Comparison of ENCODE assay signal across 16 cellular contexts in genomic region chr19:2250765-2251576, GRCh38. TPM values are rescaled to one million over a fixed set of nuclear protein-coding genes. Genes with fewer than 3 reads are reported as not detected.
DNase-seq lines count a peak whose midpoint lies in the region; ATAC-seq, FAIRE-seq and TF ChIP-seq lines count a peak whose summit lies in the region.
"Had no signal": no experiment of that assay in that cellular context is flagged by ENCODE, and none has a peak within 500 bp of the region (broad histone marks: within the 10 kb centered on the region; RNA-seq: fewer than 3 reads in every experiment).

No MANE protein-coding gene starts in this region.

- no peaks in the 10 kb centered on the region for H3K9me3 ChIP-seq in HCT116 (ENCODE audit: control insufficient read depth in 1 of 2, insufficient read depth in 1 of 2, low read depth in 1 of 2, low read length in 2 of 2)
- H3K9me3 ChIP-seq in esophagus muscularis mucosa, result no peaks in the 10 kb centered on the region
- H3K9me3 ChIP-seq: breast epithelium, tibial artery had no signal

- peak; percentile 1 for ATAC-seq in activated CD4-positive, alpha-beta T cell treated with anti-CD3 and anti-CD28 coated beads for 36 hours
- ATAC-seq in HCT116 (0 out of 2 replicates have a peak, but pooled peaks have one; percentile 0), HG03460 (IDR thresholded peaks at IDR 0.05; ENCODE audit: unreplicated experiment) (no peak)
- peak; percentile 14 for ATAC-seq in stimulated activated effector memory CD8-positive, alpha-beta T cell treated with anti-CD3 and anti-CD28 coated beads, Interleukin-12 subunit alpha, Interleukin-12 subunit beta, amount 100 ng/mL, for 72 hours

- no peak for TF ChIP-seq CTCF in HCT116 (IDR thresholded peaks at IDR 0.05 in 2 of 3, conservative IDR thresholded peaks at IDR 0.05 in 1 of 3; ENCODE audit: borderline replicate concordance in 1 of 3, insufficient read depth in 1 of 3, low read depth in 2 of 3, low read length in 2 of 3)
- no peak for TF ChIP-seq CTCF in esophagus muscularis mucosa (IDR thresholded peaks at IDR 0.05)
- TF ChIP-seq CTCF in lower leg skin (IDR thresholded peaks at IDR 0.05), result no peak

- H3K27me3 Mint-ChIP-seq in activated CD4-positive, alpha-beta T cell treated with anti-CD3 and anti-CD28 coated beads for 36 hours, result peaks cover 4% of the 10 kb centered on the region

- H3K36me3 ChIP-seq in HCT116 (ENCODE audit: control insufficient read depth in 1 of 2, insufficient read depth in 2 of 2, low read length in 2 of 2) (peaks cover 12 to 18% of the 10 kb centered on the region in 2 experiments; a peak in 3 of 4 replicates), esophagus muscularis mucosa (peaks cover 10 to 34% (median 31%) of the 10 kb centered on the region in 4 donors)

- H3K9me2 ChIP-seq in HCT116 (ENCODE audit: insufficient read depth), result no peaks in the 10 kb centered on the region

- H3K4me3 ChIP-seq in HCT116 (replicated peaks in 1 of 2; ENCODE audit: low read depth in 1 of 2, low read length in 2 of 2) (no peak overlapping the region), esophagus muscularis mucosa (peak overlapping the region; percentile 20 to 39 (median 28)), lower leg skin (ENCODE audit: low read depth, poor library complexity, severe bottlenecking) (no peak overlapping the region)

- no peaks in the 10 kb centered on the region for H3K27me3 ChIP-seq in HCT116 (ENCODE audit: insufficient read depth, low read length)
- H3K27me3 ChIP-seq in esophagus muscularis mucosa, result peaks cover 11 to 60% (median 38%) of the 10 kb centered on the region in 4 donors

- H3K27ac ChIP-seq in HCT116 (ENCODE audit: low read depth, low read length) (no peak overlapping the region), esophagus muscularis mucosa (replicated peaks in 1 of 4) (no peak overlapping the region)
- H3K27ac ChIP-seq: breast epithelium, tibial artery had no signal

- DNase-seq in activated CD4-positive, alpha-beta T cell treated with anti-CD3 and anti-CD28 coated beads for 36 hours, result no peak
- DNase-seq in activated CD4-positive, alpha-beta T cell treated with anti-CD3 and anti-CD28 coated beads for 48 hours, result no peak
- no peak for DNase-seq in HCT116 (ENCODE audit: low read depth, low spot score)
- DNase-seq in esophagus muscularis mucosa (ENCODE audit: extremely low spot score), result no peak
- no peak for DNase-seq in stimulated activated effector memory CD8-positive, alpha-beta T cell treated with anti-CD3 and anti-CD28 coated beads, Interleukin-12 subunit alpha, Interleukin-12 subunit beta, amount 100 ng/mL, for 72 hours (ENCODE audit: low spot score in 2 of 2)
- DNase-seq in GM12891 (ENCODE audit: insufficient read length, low spot score), result no peak
- DNase-seq in lower leg skin (ENCODE audit: low spot score in 2 of 2), result no peak
- DNase-seq: GF-D8, NCI-H187 treated with DMSO at 0.1 percent for 48 hours, SW 1271, tibial artery had no signal

- RAD21 ChIA-PET in HCT116 (lab: Charles Lee; ENCODE audit: low non-redundant PET in 1 of 2, low total read pairs in 2 of 2, uncharacterized antibody in 2 of 2, unreplicated experiment in 2 of 2), result no interaction called here

- BruUV-seq in HCT116 (replicated peaks; lab: Mats Ljungman, UMichigan), result no TSS peak

- POLR2A ChIA-PET in activated CD4-positive, alpha-beta T cell treated with anti-CD3 and anti-CD28 coated beads for 36 hours (lab: Charles Lee), result interaction anchor here (0.6 to 1.9 kb wide), 2 partner anchors 12 to 19 kb away, joined by 3 to 11 read pairs; no protein-coding TSS in a partner anchor
- POLR2A ChIA-PET in HCT116 (lab: Charles Lee), result no interaction called here

- no peak overlapping the region for H3K9ac ChIP-seq in HCT116 (ENCODE audit: low read length)

- H4K20me1 ChIP-seq in HCT116 (ENCODE audit: insufficient read depth), result no peaks in the 10 kb centered on the region

- H3K4me1 ChIP-seq in HCT116 (ENCODE audit: control insufficient read depth in 1 of 2, insufficient read depth in 2 of 2, low read length in 2 of 2), result 0 out of 4 replicates have a peak, but pooled peaks cover 0 to 4% of the 10 kb centered on the region in 2 experiments
- peaks cover 42 to 61% (median 48%) of the 10 kb centered on the region in 4 donors for H3K4me1 ChIP-seq in esophagus muscularis mucosa

- peaks cover 7% of the 10 kb centered on the region; the same call in 1 of the 2 replicates for H3K79me2 ChIP-seq in HCT116 (ENCODE audit: insufficient read depth, low read length)

- H3K4me2 ChIP-seq in HCT116 (ENCODE audit: low read length), result no peak overlapping the region

- no peak for FAIRE-seq in GM12891 (lab: Jason Lieb, UNC)
- FAIRE-seq: endometrium, islet of Langerhans had no signal

- intact Hi-C loops in activated CD4-positive, alpha-beta T cell treated with anti-CD3 and anti-CD28 coated beads for 36 hours (cut with DNase I, micrococcal nuclease), result no loop called here
- intact Hi-C loops in HCT116 (cut with micrococcal nuclease) (no loop called here), esophagus muscularis mucosa (cut with DNase I) (no loop called here), lower leg skin (cut with DNase I; ENCODE audit: low total_unique reads) (no loop called here)

- H2AFZ ChIP-seq in HCT116 (ENCODE audit: low read depth, low read length, poor library complexity, severe bottlenecking), result no peak overlapping the region

- H3K36me3 Mint-ChIP-seq in activated CD4-positive, alpha-beta T cell treated with anti-CD3 and anti-CD28 coated beads for 36 hours (ENCODE audit: low read depth), result peaks cover 3% of the 10 kb centered on the region
- peaks cover 30% of the 10 kb centered on the region for H3K36me3 Mint-ChIP-seq in stimulated activated effector memory CD8-positive, alpha-beta T cell treated with anti-CD3 and anti-CD28 coated beads, Interleukin-12 subunit alpha, Interleukin-12 subunit beta, amount 100 ng/mL, for 72 hours

- CTCF ChIA-PET in activated CD4-positive, alpha-beta T cell treated with anti-CD3 and anti-CD28 coated beads for 36 hours (lab: Charles Lee), result interaction anchor here (1.6 kb wide), 1 partner anchor 142 kb away, joined by 5 read pairs; no protein-coding TSS in a partner anchor
- CTCF ChIA-PET in HCT116 (lab: Charles Lee), result interaction anchor here (1.2 kb wide), 1 partner anchor 11 kb away, joined by 3 read pairs; no protein-coding TSS in a partner anchor

- H3K9me3 Mint-ChIP-seq in activated CD4-positive, alpha-beta T cell treated with anti-CD3 and anti-CD28 coated beads for 36 hours (ENCODE audit: low read depth), result no peaks in the 10 kb centered on the region
- H3K9me3 Mint-ChIP-seq in stimulated activated effector memory CD8-positive, alpha-beta T cell treated with anti-CD3 and anti-CD28 coated beads, Interleukin-12 subunit alpha, Interleukin-12 subunit beta, amount 100 ng/mL, for 72 hours, result no peaks in the 10 kb centered on the region

- TF ChIP-seq POLR2A in HCT116 (IDR thresholded peaks at IDR 0.05; ENCODE audit: borderline replicate concordance, extremely low read depth, insufficient read depth, insufficient read length) (no peak), esophagus muscularis mucosa (IDR thresholded peaks at IDR 0.05; ENCODE audit: low read depth) (no peak), GM12891 (IDR thresholded peaks at IDR 0.05; ENCODE audit: low read depth, low read length) (no peak), lower leg skin (IDR thresholded peaks at IDR 0.05) (no peak)

- H3K4me1 Mint-ChIP-seq in activated CD4-positive, alpha-beta T cell treated with anti-CD3 and anti-CD28 coated beads for 36 hours, result peaks cover 9% of the 10 kb centered on the region
- H3K4me1 Mint-ChIP-seq in stimulated activated effector memory CD8-positive, alpha-beta T cell treated with anti-CD3 and anti-CD28 coated beads, Interleukin-12 subunit alpha, Interleukin-12 subunit beta, amount 100 ng/mL, for 72 hours, result peaks cover 17% of the 10 kb centered on the region

- no peak for TF ChIP-seq RAD21 in HCT116 (IDR thresholded peaks at IDR 0.05; ENCODE audit: low read depth)

- H3K4me3 Mint-ChIP-seq in activated CD4-positive, alpha-beta T cell treated with anti-CD3 and anti-CD28 coated beads for 36 hours, result no peak overlapping the region
- peak overlapping the region; percentile 63 for H3K4me3 Mint-ChIP-seq in stimulated activated effector memory CD8-positive, alpha-beta T cell treated with anti-CD3 and anti-CD28 coated beads, Interleukin-12 subunit alpha, Interleukin-12 subunit beta, amount 100 ng/mL, for 72 hours

- 12% methylated on average over 38 of the region's 102 CpGs for WGBS in esophagus muscularis mucosa
- WGBS in lower leg skin, 2 donors, result 13 to 18% methylated on average over 11 to 18 of the region's 102 CpGs

- no peak for TF ChIP-seq EP300 in esophagus muscularis mucosa (IDR thresholded peaks at IDR 0.05)

- no peak overlapping the region for H3K27ac Mint-ChIP-seq in activated CD4-positive, alpha-beta T cell treated with anti-CD3 and anti-CD28 coated beads for 36 hours
- no peak overlapping the region for H3K27ac Mint-ChIP-seq in stimulated activated effector memory CD8-positive, alpha-beta T cell treated with anti-CD3 and anti-CD28 coated beads, Interleukin-12 subunit alpha, Interleukin-12 subunit beta, amount 100 ng/mL, for 72 hours

RNA-seq across cellular contexts. Expression of gene AMH, which starts 1.8 kb away (rescaled TPM):
- 1 to 10 TPM; 1.9 to 2.7 TPM for total RNA-seq in activated CD4-positive, alpha-beta T cell treated with anti-CD3 and anti-CD28 coated beads for 36 hours
- total RNA-seq in HCT116 (2021; ENCODE audit: unreplicated experiment) (42.8 TPM), esophagus muscularis mucosa (1 to 10 TPM in 3 of 4 donors, under 1 TPM in 1; 0.50 to 3.7 (median 1.3) TPM), lower leg skin (1 to 10 TPM in 3 of 4 donors, under 1 TPM in 1; 0.13 to 1.3 (median 1.2) TPM)
- 14.0 and 14.4 TPM in 2 replicates for polyA plus RNA-seq in HCT116 (2012)
- 0.19 TPM for polyA plus RNA-seq in GM12891 (2012; ENCODE audit: low read depth, missing spikeins)

RNA-seq across cellular contexts. Expression of gene JSRP1, which starts 5.2 kb away (rescaled TPM):
- under 1 TPM; 0.39 to 0.75 TPM for total RNA-seq in activated CD4-positive, alpha-beta T cell treated with anti-CD3 and anti-CD28 coated beads for 36 hours
- 0.30 TPM for total RNA-seq in HCT116 (2021; ENCODE audit: unreplicated experiment)
- 1.3 and 1.5 TPM in 2 replicates for polyA plus RNA-seq in HCT116 (2012)
- total RNA-seq in esophagus muscularis mucosa, result not detected
- polyA plus RNA-seq in GM12891 (2012; ENCODE audit: low read depth, missing spikeins), result 0.41 TPM
- total RNA-seq in lower leg skin, result not detected

RNA-seq across cellular contexts. Expression of gene SF3A2, which starts 14.3 kb away (rescaled TPM):
- 100 to 1,000 TPM; 146 to 192 TPM for total RNA-seq in activated CD4-positive, alpha-beta T cell treated with anti-CD3 and anti-CD28 coated beads for 36 hours
- total RNA-seq in HCT116 (2021; ENCODE audit: unreplicated experiment) (166 TPM), esophagus muscularis mucosa (10 to 100 TPM; 29.5 to 56.9 (median 35.3) TPM), lower leg skin (10 to 100 TPM; 35.6 to 85.6 (median 47.8) TPM)
- polyA plus RNA-seq in HCT116 (2012), result 139 and 153 TPM in 2 replicates
- 66.1 TPM for polyA plus RNA-seq in GM12891 (2012; ENCODE audit: low read depth, missing spikeins)

RNA-seq across cellular contexts. Expression of gene PLEKHJ1, which starts 14.8 kb away (rescaled TPM):
- 10 to 100 TPM; 38.4 to 61.8 TPM for total RNA-seq in activated CD4-positive, alpha-beta T cell treated with anti-CD3 and anti-CD28 coated beads for 36 hours
- total RNA-seq in HCT116 (2021; ENCODE audit: unreplicated experiment) (88.2 TPM), esophagus muscularis mucosa (10 to 100 TPM; 41.9 to 69.8 (median 55.3) TPM), lower leg skin (10 to 100 TPM; 52.2 to 80.5 (median 70.0) TPM)
- polyA plus RNA-seq in HCT116 (2012), result 62.8 and 76.0 TPM in 2 replicates
- polyA plus RNA-seq in GM12891 (2012; ENCODE audit: low read depth, missing spikeins), result 66.6 TPM

RNA-seq across cellular contexts. Expression of gene PEAK3, which starts 31.0 kb away (rescaled TPM):
- not detected for total RNA-seq in activated CD4-positive, alpha-beta T cell treated with anti-CD3 and anti-CD28 coated beads for 36 hours
- total RNA-seq in HCT116 (2021; ENCODE audit: unreplicated experiment) (not detected), esophagus muscularis mucosa (1 to 10 TPM in 3 of 4 donors, under 1 TPM in 1; 0.78 to 2.3 (median 1.3) TPM), lower leg skin (under 1 TPM; 0.30 to 0.97 (median 0.76) TPM)
- polyA plus RNA-seq in HCT116 (2012), result 0.11 and 0.13 TPM in 2 replicates
- polyA plus RNA-seq in GM12891 (2012; ENCODE audit: low read depth, missing spikeins), result 0.49 TPM
- total RNA-seq: HT-29 had no signal

Comparison
In these comparisons a context has a peak if more than half of its experiments do, and no peak if none do; other contexts are left out.
1. H3K4me3 ChIP-seq: peak in esophagus muscularis mucosa (4 of 4); none in HCT116 (0 of 2) and lower leg skin (single experiment).